Comparison of ENCODE assay signal across 8 cellular contexts in the genomic region with DNA sequence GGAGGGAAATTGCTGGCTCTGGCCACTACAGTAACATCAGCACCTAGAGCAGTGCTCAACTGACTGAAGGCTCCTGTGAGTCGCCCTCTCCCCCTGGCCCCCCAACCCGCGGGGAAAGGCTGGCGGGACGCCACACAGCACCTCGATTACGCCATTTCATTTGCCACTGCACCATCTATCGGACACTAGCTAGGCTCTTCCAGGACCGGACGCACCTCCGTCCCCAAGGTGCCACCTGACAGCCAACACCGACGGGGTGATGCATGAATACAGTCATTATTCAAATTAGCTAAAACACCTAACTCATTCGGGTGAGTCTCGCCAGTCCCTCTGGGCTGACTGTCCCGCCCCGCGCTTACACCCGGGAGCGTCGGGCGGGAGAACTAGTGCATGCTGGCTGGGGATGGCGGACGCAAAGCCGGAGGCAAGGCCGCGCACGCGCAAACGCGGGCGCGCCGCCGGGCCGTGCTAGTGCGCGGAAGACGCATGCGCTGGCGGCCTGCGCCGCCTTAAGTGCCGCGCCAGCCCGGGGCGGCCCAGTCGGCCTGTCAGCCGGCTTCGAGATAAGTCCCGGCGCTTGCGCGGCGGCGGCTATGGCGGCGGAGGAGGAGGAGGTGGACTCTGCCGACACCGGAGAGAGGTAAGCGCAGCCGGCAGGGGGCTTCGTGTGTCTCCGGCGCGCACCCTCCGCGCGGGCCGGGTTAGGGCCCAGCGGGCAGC. TPM values are rescaled to one million over a fixed set of nuclear protein-coding genes. Genes with fewer than 3 reads are reported as not detected.
A peak's percentile ranks its signal among the peaks of the same experiment; 100 is the strongest.
DNase-seq lines count a peak whose midpoint lies in the region; TF ChIP-seq lines count a peak whose summit lies in the region.

A gene (plus strand): TSS at position 539 of the 720 bp plus-strand sequence. CDS start 55 bp downstream, at position 594.

- no peaks in the 10 kb centered on the region; the same call in 1 of the 2 replicates for H3K27me3 Mint-ChIP-seq in H9 (ENCODE audit: low read depth)

- H2BK12ac ChIP-seq in H9 (ENCODE audit: insufficient read length, low read depth, low read length): no peak within 1 kb of the TSS
- H2BK12ac ChIP-seq in neuronal stem cell (ENCODE audit: low read length): no peak within 1 kb of the TSS

- H3K4me1 Mint-ChIP-seq in H9: peaks cover 40 to 41% of the 10 kb centered on the region in 2 experiments

- no peak within 1 kb of the TSS for H3K4ac ChIP-seq in H9 (ENCODE audit: low read depth, low read length)
- no peak within 1 kb of the TSS for H3K4ac ChIP-seq in neuronal stem cell (ENCODE audit: low read length)

- H4K5ac ChIP-seq in H9 (ENCODE audit: insufficient read length, low read depth, low read length): no peak within 1 kb of the TSS

- H3K79me1 ChIP-seq in H9 (ENCODE audit: insufficient read depth, low read depth, low read length, poor library complexity, severe bottlenecking) (no peaks in the 10 kb centered on the region), neuronal stem cell (ENCODE audit: low read depth, low read length) (no peaks in the 10 kb centered on the region)

- no peak within 1 kb of the TSS for H3K23ac ChIP-seq in H9 (ENCODE audit: insufficient read length, low read depth, low read length)
- peak within 1 kb of the TSS; percentile 100 for H3K23ac ChIP-seq in neuronal stem cell (ENCODE audit: low read depth, low read length, poor library complexity)

- H3K9ac ChIP-seq in H9 (ENCODE audit: extremely low read depth, insufficient read length, low read length) (peak within 1 kb of the TSS; percentile 50), neuronal stem cell (ENCODE audit: low read depth, low read length, poor library complexity) (peak within 1 kb of the TSS; percentile 82)

- H3K9me3 ChIP-seq in H9 (ENCODE audit: control insufficient read depth, low read depth, low read length) (no peaks in the 10 kb centered on the region), SJCRH30 (replicated peaks) (no peaks in the 10 kb centered on the region), neuronal stem cell (replicated peaks in 1 of 2; ENCODE audit: control insufficient read depth in 2 of 2, insufficient read depth in 1 of 2, low read depth in 1 of 2, low read length in 2 of 2) (no peaks in the 10 kb centered on the region)

- H2BK15ac ChIP-seq in H9 (ENCODE audit: low read depth, low read length): no peak within 1 kb of the TSS
- H2BK15ac ChIP-seq in neuronal stem cell (ENCODE audit: low read length): peak within 1 kb of the TSS; percentile 61

- H2AK5ac ChIP-seq in H9 (ENCODE audit: insufficient read length, low read length) (no peak within 1 kb of the TSS), neuronal stem cell (ENCODE audit: low read depth, low read length) (no peak within 1 kb of the TSS)

- peak within 1 kb of the TSS; percentile 87 to 91 for H3K4me3 Mint-ChIP-seq in H9

- H3K4me2 ChIP-seq in H9 (ENCODE audit: insufficient read depth, insufficient read length, low read length): peak within 1 kb of the TSS; percentile 56
- H3K4me2 ChIP-seq in neuronal stem cell (ENCODE audit: insufficient read depth, low read length, poor library complexity, severe bottlenecking): peak within 1 kb of the TSS; percentile 88

- H2AFZ ChIP-seq in H9 (ENCODE audit: low read length) (no peak within 1 kb of the TSS), neuronal stem cell (ENCODE audit: low read length) (peak within 1 kb of the TSS; percentile 98)

- no peak within 1 kb of the TSS for H2BK5ac ChIP-seq in H9 (ENCODE audit: insufficient read length, low read length)
- peak within 1 kb of the TSS; percentile 45 for H2BK5ac ChIP-seq in neuronal stem cell (ENCODE audit: low read length)

- H3K23me2 ChIP-seq in H9 (ENCODE audit: insufficient read length, low read depth, low read length, poor library complexity, severe bottlenecking): no peaks in the 10 kb centered on the region

- H3K14ac ChIP-seq in H9 (ENCODE audit: insufficient read depth, low read length): no peak within 1 kb of the TSS; the same call in 1 of the 2 replicates
- peak within 1 kb of the TSS; percentile 94 for H3K14ac ChIP-seq in neuronal stem cell (ENCODE audit: low read length)

- H3K4me1 ChIP-seq in H9 (ENCODE audit: insufficient read depth, low read length): peaks cover 10% of the 10 kb centered on the region; the same call in 1 of the 2 replicates
- H3K4me1 ChIP-seq in SJCRH30: no peaks in the 10 kb centered on the region
- peaks cover 0 to 3% of the 10 kb centered on the region in 2 donors for H3K4me1 ChIP-seq in neuronal stem cell (ENCODE audit: control insufficient read depth in 2 of 2, insufficient read depth in 1 of 2, low read depth in 1 of 2, low read length in 2 of 2)

- H3K27me3 ChIP-seq in H9 (ENCODE audit: insufficient read depth, low read length): no peaks in the 10 kb centered on the region
- H3K27me3 ChIP-seq in SJCRH30: no peaks in the 10 kb centered on the region
- no peaks in the 10 kb centered on the region for H3K27me3 ChIP-seq in neuronal stem cell (ENCODE audit: control insufficient read depth in 3 of 3, insufficient read depth in 3 of 3, low read depth in 1 of 3, low read length in 3 of 3)

- H3K18ac ChIP-seq in H9 (ENCODE audit: insufficient read length, low read depth, low read length): peak within 1 kb of the TSS; percentile 3
- H3K18ac ChIP-seq in neuronal stem cell (ENCODE audit: low read length): peak within 1 kb of the TSS; percentile 89

- H3K4me3 ChIP-seq in SJCRH30 (peak within 1 kb of the TSS; percentile 71), neuronal stem cell (ENCODE audit: low read length in 2 of 2) (peak within 1 kb of the TSS; percentile 86 to 93)

- H3K36me3 ChIP-seq in SJCRH30: no peaks in the 10 kb centered on the region
- peaks cover 0 to 4% of the 10 kb centered on the region in 2 donors for H3K36me3 ChIP-seq in neuronal stem cell (replicated peaks in 1 of 2; ENCODE audit: control insufficient read depth in 2 of 2, insufficient read depth in 2 of 2, low read length in 2 of 2)

- H3K79me2 ChIP-seq in H9 (ENCODE audit: insufficient read depth, low read length): no peaks in the 10 kb centered on the region

- H3T11ph ChIP-seq in H9 (ENCODE audit: low read length): no peak within 1 kb of the TSS

- peaks cover 0 to 16% (median 0%) of the 10 kb centered on the region in 3 experiments; a peak in 1 of 7 replicates for H3K36me3 Mint-ChIP-seq in H9 (ENCODE audit: insufficient read depth in 1 of 3, low read depth in 3 of 3)

- H4K20me1 ChIP-seq in H9 (ENCODE audit: control insufficient read depth, insufficient read depth, insufficient read length): no peaks in the 10 kb centered on the region

- H3K27ac ChIP-seq in H9 (ENCODE audit: insufficient read length, low read depth, low read length): peak within 1 kb of the TSS; percentile 20
- H3K27ac ChIP-seq in SJCRH30: peak within 1 kb of the TSS; percentile 36; the same call in 1 of the 2 replicates
- peak within 1 kb of the TSS; percentile 66 for H3K27ac ChIP-seq in neuronal stem cell (replicated peaks; ENCODE audit: low read length)

- no peaks in the 10 kb centered on the region for H3K9me3 Mint-ChIP-seq in H9

- no peak within 1 kb of the TSS for H2BK20ac ChIP-seq in H9 (ENCODE audit: low read depth, low read length, poor library complexity, severe bottlenecking)

- H2BK120ac ChIP-seq in H9 (ENCODE audit: low read depth, low read length, poor library complexity, severe bottlenecking) (no peak within 1 kb of the TSS), neuronal stem cell (ENCODE audit: low read depth, low read length) (no peak within 1 kb of the TSS)

- H4K91ac ChIP-seq in H9 (ENCODE audit: insufficient read length, low read depth, low read length) (no peak within 1 kb of the TSS), neuronal stem cell (ENCODE audit: low read depth, low read length, poor library complexity) (no peak within 1 kb of the TSS)

- DNase-seq in GF-D8 (lab: John Stamatoyannopoulos, UW): peak; percentile 85
- peak; percentile 94 for DNase-seq in H9
- peak; percentile 89 for DNase-seq in M059J (ENCODE audit: low read depth)
- DNase-seq in SJCRH30: peak; percentile 66 to 81
- peak; percentile 74 to 97 (median 90) for DNase-seq in activated naive CD4-positive, alpha-beta T cell (lab: John Stamatoyannopoulos, UW)
- DNase-seq in foreskin melanocyte: peak; percentile 87
- peak; percentile 94 for DNase-seq in neuronal stem cell (ENCODE audit: low spot score)

- no CpG with 5 or more reads among the region's 71 CpGs for WGBS in H9 (ENCODE audit: extremely low coverage, insufficient read length, low lambda C conversion rate)
- no CpG with 5 or more reads among the region's 71 CpGs for WGBS in neuronal stem cell (ENCODE audit: extremely low coverage in 2 of 2, insufficient read length in 2 of 2, insufficient replicate concordance in 1 of 2), 2 donors

- peak; percentile 35; the same call in 2 of the 3 replicates for TF ChIP-seq CTCF in H9 (conservative IDR thresholded peaks at IDR 0.05)
- no peak for TF ChIP-seq CTCF in subcutaneous adipose tissue (IDR thresholded peaks at IDR 0.05; ENCODE audit: low read depth)

- no peak within 1 kb of the TSS for H3K56ac ChIP-seq in H9 (ENCODE audit: insufficient read length, low read depth, low read length)

- H3K27ac Mint-ChIP-seq in H9: peak within 1 kb of the TSS; percentile 97 to 99 (median 98)

- H4K8ac ChIP-seq in H9 (replicated peaks; ENCODE audit: insufficient read length, low read depth, low read length) (no peak within 1 kb of the TSS), neuronal stem cell (ENCODE audit: low read depth, low read length) (peak within 1 kb of the TSS; percentile 89)

RNA-seq across cellular contexts. Expression of the gene that starts here (rescaled TPM):
- total RNA-seq in H9 (2021): 13.1 and 15.9 TPM in 2 replicates
- 22.2 and 27.7 TPM in 2 replicates for total RNA-seq in M059J (2014; rRNA removed; shearing (Covaris generic))
- total RNA-seq in SJCRH30 (2014; rRNA removed; shearing (Covaris generic)): 7.9 and 11.2 TPM in 2 replicates
- polyA plus RNA-seq in neuronal stem cell (2013, experiment 1 of 2): 4.5 TPM
- polyA plus RNA-seq in neuronal stem cell (2013, experiment 2 of 2): 4.4 TPM
- total RNA-seq in subcutaneous adipose tissue: 100 to 1,000 TPM; 110 to 300 (median 166) TPM

Comparison
In these comparisons a context has a peak if more than half of its experiments do, and no peak if none do; other contexts are left out.
1. Peak in every context shown above with its lines: DNase-seq, H3K4me3 ChIP-seq and H3K27ac ChIP-seq.